14 cellular contexts compared by ENCODE assay signal in genomic region chr15:40744810-40745152, GRCh38. TPM values are rescaled to one million over a fixed set of nuclear protein-coding genes. Genes with fewer than 3 reads are reported as not detected.
A peak's percentile ranks its signal among the peaks of the same experiment; 100 is the strongest.
DNase-seq lines count a peak whose midpoint lies in the region; ATAC-seq and TF ChIP-seq lines count a peak whose summit lies in the region.
"Had no signal": no experiment of that assay in that cellular context is flagged by ENCODE, and none has a peak within 500 bp of the region (broad histone marks: within the 10 kb centered on the region; RNA-seq: fewer than 3 reads in every experiment).

No MANE protein-coding gene starts in this region.

- no peaks in the 10 kb centered on the region for H3K27me3 ChIP-seq in CD4-positive, CD25-positive, alpha-beta regulatory T cell (ENCODE audit: control insufficient read depth, insufficient read depth, low read length)
- no peaks in the 10 kb centered on the region for H3K27me3 ChIP-seq in GM23248 (replicated peaks; ENCODE audit: insufficient read depth)
- H3K27me3 ChIP-seq: gastrocnemius medialis had no signal

- no peaks in the 10 kb centered on the region for H3K9me3 ChIP-seq in CD4-positive, CD25-positive, alpha-beta regulatory T cell (ENCODE audit: control insufficient read depth in 2 of 2, low read length in 2 of 2)
- no peaks in the 10 kb centered on the region for H3K9me3 ChIP-seq in GM23248 (ENCODE audit: low read depth)
- H3K9me3 ChIP-seq: gastrocnemius medialis had no signal

- H3K4me1 ChIP-seq in CD4-positive, CD25-positive, alpha-beta regulatory T cell (ENCODE audit: control insufficient read depth, insufficient read depth, low read length, poor library complexity, severe bottlenecking) = peaks cover 17% of the 10 kb centered on the region
- H3K4me1 ChIP-seq in GM23248 (ENCODE audit: insufficient read depth) = peaks cover 15% of the 10 kb centered on the region

- in situ Hi-C loops in GM23248 (cut with MboI) = no loop called here

- intact Hi-C loops in natural killer cell (cut with micrococcal nuclease) = loop anchor here (1.0 to 5.0 kb wide), 3 partner anchors 10 to 42 kb away; no protein-coding TSS in a partner anchor

- peaks cover 4 to 12% (median 9%) of the 10 kb centered on the region in 4 donors for H3K4me1 Mint-ChIP-seq in CD4-positive, CD25-positive, alpha-beta regulatory T cell
- H3K4me1 Mint-ChIP-seq in activated CD8-positive, alpha-beta T cell treated with anti-CD3 and anti-CD28 coated beads, Interleukin-2, amount 10 ng/mL, durations not matched to agents 7 days and 5 days (ENCODE audit: low read depth) = peaks cover 45% of the 10 kb centered on the region
- peaks cover 55 to 62% of the 10 kb centered on the region in 2 donors for H3K4me1 Mint-ChIP-seq in natural killer cell

- H3K9ac ChIP-seq in GM23248 = no peak overlapping the region

- CTCF ChIA-PET in activated CD8-positive, alpha-beta T cell treated with anti-CD3 and anti-CD28 coated beads, Interleukin-2, amount 10 ng/mL, durations not matched to agents 7 days and 5 days (lab: Charles Lee) = interaction anchor here (0.6 to 10.7 kb wide), 9 partner anchors 8 to 290 kb away, joined by 3 to 107 read pairs (median 7); partner anchors contain the start of genes C15orf62 and RAD51

- peak overlapping the region; percentile 93 to 97 (median 95) for H3K27ac Mint-ChIP-seq in CD4-positive, CD25-positive, alpha-beta regulatory T cell
- peak overlapping the region; percentile 87 for H3K27ac Mint-ChIP-seq in activated CD8-positive, alpha-beta T cell treated with anti-CD3 and anti-CD28 coated beads, Interleukin-2, amount 10 ng/mL, durations not matched to agents 7 days and 5 days
- peak overlapping the region; percentile 94 to 96 for H3K27ac Mint-ChIP-seq in natural killer cell
- H3K27ac Mint-ChIP-seq: stimulated activated naive B cell treated with anti-CD40 and anti-IgM and Interleukin-4, amounts not matched to agents 10 μg/mL and 1 μg/mL and 100 μg/mL, for 72 hours had no signal

- H3K9me2 ChIP-seq in GM23248 (ENCODE audit: insufficient read depth) = no peaks in the 10 kb centered on the region

- H2AFZ ChIP-seq in GM23248 = no peak overlapping the region

- POLR2A ChIA-PET in activated CD8-positive, alpha-beta T cell treated with anti-CD3 and anti-CD28 coated beads, Interleukin-2, amount 10 ng/mL, durations not matched to agents 7 days and 5 days (lab: Charles Lee) = interaction anchor here (0.6 to 3.0 kb wide), 5 partner anchors 9 to 59 kb away, joined by 3 to 13 read pairs (median 6); partner anchors contain the start of genes GCHFR and RAD51

- H3F3A ChIP-seq in GM23248 (ENCODE audit: insufficient read depth) = peaks cover 33% of the 10 kb centered on the region

- H3K4me2 ChIP-seq in GM23248 (ENCODE audit: unreplicated experiment) = no peak overlapping the region

- WGBS in GM23248 (ENCODE audit: low coverage in 1 of 2, low lambda C conversion rate in 2 of 2, missing lambda C conversion rate in 2 of 2), 2 experiments = 80 to 84% methylated on average over 5 of the region's 5 CpGs

- no peaks in the 10 kb centered on the region for H3K79me2 ChIP-seq in GM23248 (ENCODE audit: insufficient read depth)

- no peaks in the 10 kb centered on the region for H3K9me3 Mint-ChIP-seq in CD4-positive, CD25-positive, alpha-beta regulatory T cell
- no peaks in the 10 kb centered on the region for H3K9me3 Mint-ChIP-seq in activated CD8-positive, alpha-beta T cell treated with anti-CD3 and anti-CD28 coated beads, Interleukin-2, amount 10 ng/mL, durations not matched to agents 7 days and 5 days (ENCODE audit: insufficient read depth)
- H3K9me3 Mint-ChIP-seq in natural killer cell = no peaks in the 10 kb centered on the region
- H3K9me3 Mint-ChIP-seq: stimulated activated naive B cell treated with anti-CD40 and anti-IgM and Interleukin-4, amounts not matched to agents 10 μg/mL and 1 μg/mL and 100 μg/mL, for 72 hours had no signal

- H3K36me3 Mint-ChIP-seq in CD4-positive, CD25-positive, alpha-beta regulatory T cell = peaks cover 17% of the 10 kb centered on the region
- H3K36me3 Mint-ChIP-seq in activated CD8-positive, alpha-beta T cell treated with anti-CD3 and anti-CD28 coated beads, Interleukin-2, amount 10 ng/mL, durations not matched to agents 7 days and 5 days (ENCODE audit: low read depth) = peaks cover 58% of the 10 kb centered on the region
- H3K36me3 Mint-ChIP-seq in natural killer cell = no peaks in the 10 kb centered on the region

- ATAC-seq in CD4-positive, CD25-positive, alpha-beta regulatory T cell (ENCODE audit: low read depth in 2 of 2) = no peak
- ATAC-seq in activated CD8-positive, alpha-beta T cell treated with anti-CD3 and anti-CD28 coated beads, Interleukin-2, amount 10 ng/mL, durations not matched to agents 7 days and 5 days = no peak
- no peak for ATAC-seq in natural killer cell
- ATAC-seq: stimulated activated naive B cell treated with anti-CD40 and anti-IgM and Interleukin-4, amounts not matched to agents 10 μg/mL and 1 μg/mL and 100 μg/mL, for 72 hours had no signal

- H3K27ac ChIP-seq in CD4-positive, CD25-positive, alpha-beta regulatory T cell (ENCODE audit: insufficient read depth, low read length, poor library complexity, severe bottlenecking) = peak overlapping the region; percentile 85
- peak overlapping the region; percentile 67 for H3K27ac ChIP-seq in GM23248

- H3K36me3 ChIP-seq in CD4-positive, CD25-positive, alpha-beta regulatory T cell (ENCODE audit: control insufficient read depth, insufficient read depth, low read length) = peaks cover 17% of the 10 kb centered on the region
- peaks cover 16% of the 10 kb centered on the region; the same call in 1 of the 2 replicates for H3K36me3 ChIP-seq in GM23248 (ENCODE audit: low read depth)

- no peak for DNase-seq in CD4-positive, CD25-positive, alpha-beta regulatory T cell
- no peak for DNase-seq in GM23248
- DNase-seq in activated CD8-positive, alpha-beta T cell treated with anti-CD3 and anti-CD28 coated beads, Interleukin-2, amount 10 ng/mL, durations not matched to agents 7 days and 5 days = no peak
- no peak for DNase-seq in natural killer cell
- DNase-seq in NCI-H1105 (lab: John Stamatoyannopoulos, UW) = no peak
- DNase-seq in hypothalamus (lab: John Stamatoyannopoulos, UW) = no peak
- no peak for DNase-seq in NCI-H1694 (lab: John Stamatoyannopoulos, UW)
- DNase-seq: amygdala; C1 segment of cervical spinal cord; gastrocnemius medialis; NCI-H2227 treated with DMSO at 0.1 percent for 48 hours; stimulated activated naive B cell treated with anti-CD40 and anti-IgM and Interleukin-4, amounts not matched to agents 10 μg/mL and 1 μg/mL and 100 μg/mL, for 72 hours had no signal

- no peak for TF ChIP-seq CTCF in natural killer cell (IDR thresholded peaks at IDR 0.05)

- H3K4me3 Mint-ChIP-seq in CD4-positive, CD25-positive, alpha-beta regulatory T cell = peak overlapping the region in 1 of 4 donors; percentile 49
- no peak overlapping the region for H3K4me3 Mint-ChIP-seq in activated CD8-positive, alpha-beta T cell treated with anti-CD3 and anti-CD28 coated beads, Interleukin-2, amount 10 ng/mL, durations not matched to agents 7 days and 5 days
- peak overlapping the region; percentile 80 for H3K4me3 Mint-ChIP-seq in natural killer cell
- H3K4me3 Mint-ChIP-seq: stimulated activated naive B cell treated with anti-CD40 and anti-IgM and Interleukin-4, amounts not matched to agents 10 μg/mL and 1 μg/mL and 100 μg/mL, for 72 hours had no signal

- no peaks in the 10 kb centered on the region for H4K20me1 ChIP-seq in GM23248 (ENCODE audit: insufficient read depth)

- no peaks in the 10 kb centered on the region for H3K27me3 Mint-ChIP-seq in CD4-positive, CD25-positive, alpha-beta regulatory T cell
- H3K27me3 Mint-ChIP-seq in activated CD8-positive, alpha-beta T cell treated with anti-CD3 and anti-CD28 coated beads, Interleukin-2, amount 10 ng/mL, durations not matched to agents 7 days and 5 days (ENCODE audit: low read depth) = no peaks in the 10 kb centered on the region
- no peaks in the 10 kb centered on the region for H3K27me3 Mint-ChIP-seq in natural killer cell (ENCODE audit: low read depth in 2 of 2)
- H3K27me3 Mint-ChIP-seq: stimulated activated naive B cell treated with anti-CD40 and anti-IgM and Interleukin-4, amounts not matched to agents 10 μg/mL and 1 μg/mL and 100 μg/mL, for 72 hours had no signal

- H3K4me3 ChIP-seq in CD4-positive, CD25-positive, alpha-beta regulatory T cell (ENCODE audit: low read depth, low read length) = no peak overlapping the region
- no peak overlapping the region for H3K4me3 ChIP-seq in GM23248
- H3K4me3 ChIP-seq: gastrocnemius medialis had no signal

RNA-seq across cellular contexts. Expression of gene RMDN3, which starts 10.3 kb away (rescaled TPM):
- total RNA-seq in CD4-positive, CD25-positive, alpha-beta regulatory T cell = 27.7 TPM
- 10 to 100 TPM; 17.6 to 22.6 (median 21.6) TPM for polyA plus RNA-seq in CD4-positive, CD25-positive, alpha-beta regulatory T cell
- 25.9 and 30.0 TPM in 2 replicates for total RNA-seq in GM23248 (2014; rRNA removed; shearing (Covaris generic))
- polyA plus RNA-seq in GM23248 (2016; fragmentation: Nextera tagmentation; extraction: Ambion mirVana) = 41.4 TPM in 2 replicates
- 10 to 100 TPM; 34.0 to 35.1 TPM for total RNA-seq in activated CD8-positive, alpha-beta T cell treated with anti-CD3 and anti-CD28 coated beads, Interleukin-2, amount 10 ng/mL, durations not matched to agents 7 days and 5 days
- 10 to 100 TPM; 52.8 to 82.3 (median 72.0) TPM for total RNA-seq in natural killer cell

RNA-seq across cellular contexts. Expression of gene GCHFR, which starts 19.1 kb away (rescaled TPM):
- 23.4 TPM for total RNA-seq in CD4-positive, CD25-positive, alpha-beta regulatory T cell
- 100 to 1,000 TPM; 111 to 163 (median 127) TPM for polyA plus RNA-seq in CD4-positive, CD25-positive, alpha-beta regulatory T cell
- total RNA-seq in GM23248 (2014; rRNA removed; shearing (Covaris generic)) = 0.54 and 8.9 TPM in 2 replicates
- 1.8 and 2.3 TPM in 2 replicates for polyA plus RNA-seq in GM23248 (2016; fragmentation: Nextera tagmentation; extraction: Ambion mirVana)
- 10 to 100 TPM; 50.6 to 50.8 TPM for total RNA-seq in activated CD8-positive, alpha-beta T cell treated with anti-CD3 and anti-CD28 coated beads, Interleukin-2, amount 10 ng/mL, durations not matched to agents 7 days and 5 days
- 10 to 100 TPM; 17.5 to 25.9 (median 25.9) TPM for total RNA-seq in natural killer cell

RNA-seq across cellular contexts. Expression of gene C15orf62, which starts 25.0 kb away (rescaled TPM):
- total RNA-seq in CD4-positive, CD25-positive, alpha-beta regulatory T cell = 1.9 TPM
- under 1 TPM in 3 of 4 donors, not detected in 1; 0.17 to 0.30 (median 0.30) TPM for polyA plus RNA-seq in CD4-positive, CD25-positive, alpha-beta regulatory T cell
- total RNA-seq in GM23248 (2014; rRNA removed; shearing (Covaris generic)) = not detected in 2 replicates
- polyA plus RNA-seq in GM23248 (2016; fragmentation: Nextera tagmentation; extraction: Ambion mirVana) = 0.11 and 0.28 TPM in 2 replicates
- total RNA-seq in activated CD8-positive, alpha-beta T cell treated with anti-CD3 and anti-CD28 coated beads, Interleukin-2, amount 10 ng/mL, durations not matched to agents 7 days and 5 days = 1 to 10 TPM; 1.1 to 1.2 TPM
- total RNA-seq in natural killer cell = 1 to 10 TPM in 1 of 3 donors, under 1 TPM in 2; 0.64 to 1.4 (median 0.80) TPM
- total RNA-seq: skeletal muscle tissue had no signal
- polyA plus RNA-seq: neural cell had no signal

RNA-seq across cellular contexts. Expression of gene RAD51, which starts 49.8 kb away (rescaled TPM):
- 5.5 TPM for total RNA-seq in CD4-positive, CD25-positive, alpha-beta regulatory T cell
- polyA plus RNA-seq in CD4-positive, CD25-positive, alpha-beta regulatory T cell = 1 to 10 TPM; 1.5 to 6.5 (median 3.6) TPM
- 5.1 and 7.1 TPM in 2 replicates for total RNA-seq in GM23248 (2014; rRNA removed; shearing (Covaris generic))
- polyA plus RNA-seq in GM23248 (2016; fragmentation: Nextera tagmentation; extraction: Ambion mirVana) = 12.1 and 14.6 TPM in 2 replicates
- total RNA-seq in activated CD8-positive, alpha-beta T cell treated with anti-CD3 and anti-CD28 coated beads, Interleukin-2, amount 10 ng/mL, durations not matched to agents 7 days and 5 days = 10 to 100 TPM; 82.7 to 87.3 TPM
- 1 to 10 TPM; 1.2 to 5.0 (median 4.0) TPM for total RNA-seq in natural killer cell
